In genomic region chr5:126884269-126884819, GRCh38 we compare ENCODE assay signal across 1 cellular context.
A peak's percentile ranks its signal among the peaks of the same experiment; 100 is the strongest.
TF ChIP-seq lines count a peak whose summit lies in the region.

No MANE protein-coding gene starts in this region.

TF ChIP-seq in K562, 482 proteins besides CTCF, POLR2A, EP300 and RAD21 (continued from another document and continues in another):
- TF ChIP-seq MLLT1 (IDR thresholded peaks at IDR 0.05) (peak; percentile 51 to 85; a peak in 3 of 4 replicates), POLR2H (tag; IDR thresholded peaks at IDR 0.05; ENCODE audit: low read depth) (peak; percentile 41; the same call in 1 of the 2 replicates), SMARCE1 (IDR thresholded peaks at IDR 0.05) (peak; percentile 100), EGR1 (conservative IDR thresholded peaks at IDR 0.05) (peak; percentile 48), ETV6 (IDR thresholded peaks at IDR 0.05; ENCODE audit: borderline replicate concordance in 1 of 2, low read depth in 2 of 2, low read length in 1 of 2) (peak in 1 of 2 experiments; percentile 75; a peak in 2 of 4 replicates), ETV6 (CRISPR knock-in tag; IDR thresholded peaks at IDR 0.05; ENCODE audit: borderline replicate concordance) (no peak), MYBL2 (IDR thresholded peaks at IDR 0.05; ENCODE audit: low read depth) (0 out of 2 replicates have a peak, but pooled peaks have one; percentile 27), MYBL2 (CRISPR knock-in tag; IDR thresholded peaks at IDR 0.05; ENCODE audit: borderline replicate concordance) (no peak), BCLAF1 (IDR thresholded peaks at IDR 0.05; ENCODE audit: borderline replicate concordance in 1 of 2, control insufficient read depth in 1 of 2, low read depth in 2 of 2, low read length in 1 of 2) (peak in 1 of 2 experiments; percentile 70; a peak in 1 of 4 replicates), YY1 (IDR thresholded peaks at IDR 0.05; ENCODE audit: borderline replicate concordance in 1 of 3, control insufficient read depth in 1 of 3, extremely low read depth in 1 of 3, insufficient read depth in 3 of 3, insufficient read length in 1 of 3, insufficient replicate concordance in 2 of 3, low read depth in 1 of 3, low read length in 2 of 3) (peak in 1 of 3 experiments; percentile 19), TCF3 (CRISPR knock-in tag; IDR thresholded peaks at IDR 0.05) (peak; percentile 99), SMAD4 (CRISPR knock-in tag; conservative IDR thresholded peaks at IDR 0.05) (peak; percentile 97), ZNF140 (CRISPR knock-in tag; IDR thresholded peaks at IDR 0.05) (no peak), THRB (CRISPR knock-in tag; conservative IDR thresholded peaks at IDR 0.05) (peak; percentile 88; the same call in 1 of the 2 replicates), ZNF551 (CRISPR knock-in tag; IDR thresholded peaks at IDR 0.05) (no peak), ZNF589 (CRISPR knock-in tag; IDR thresholded peaks at IDR 0.05; ENCODE audit: low read depth) (peak; percentile 95), KDM1A (IDR thresholded peaks at IDR 0.05) (peak; percentile 97 to 98), MYC (IDR thresholded peaks at IDR 0.05; ENCODE audit: low read depth, low read length) (peak; percentile 85), MYC (CRISPR knock-in tag; IDR thresholded peaks at IDR 0.05; ENCODE audit: borderline replicate concordance, low read depth) (no peak), DPF2 (IDR thresholded peaks at IDR 0.05) (peak; percentile 100), MAFG (tag; conservative IDR thresholded peaks at IDR 0.05) (peak; percentile 85), ZMIZ1 (IDR thresholded peaks at IDR 0.05; ENCODE audit: low read depth in 2 of 2, low read length in 2 of 2) (peak in 1 of 2 experiments; percentile 98; a peak in 2 of 4 replicates), ILF3 (IDR thresholded peaks at IDR 0.05; ENCODE audit: borderline replicate concordance) (peak; percentile 87), BCOR (IDR thresholded peaks at IDR 0.05) (peak; percentile 94), ZNF561 (CRISPR knock-in tag; conservative IDR thresholded peaks at IDR 0.05) (no peak), CREM (IDR thresholded peaks at IDR 0.05; ENCODE audit: low read depth) (peak; percentile 90), NCOR1 (IDR thresholded peaks at IDR 0.05) (peak; percentile 99), FOS (IDR thresholded peaks at IDR 0.05; ENCODE audit: extremely low read depth, insufficient read length) (peak; percentile 78), MITF (IDR thresholded peaks at IDR 0.05) (peak; percentile 77; the same call in 1 of the 2 replicates), CREB3L1 (IDR thresholded peaks at IDR 0.05; ENCODE audit: borderline replicate concordance, low read depth) (peak; percentile 57; the same call in 1 of the 2 replicates), KHSRP (IDR thresholded peaks at IDR 0.05) (peak; percentile 91), HDAC2 (IDR thresholded peaks at IDR 0.05) (peak; percentile 98), ZNF431 (CRISPR knock-in tag; IDR thresholded peaks at IDR 0.05) (0 out of 2 replicates have a peak, but pooled peaks have one; percentile 51), ZNF280A (IDR thresholded peaks at IDR 0.05; ENCODE audit: low read depth, partially characterized antibody) (no peak), ZNF77 (CRISPR knock-in tag; IDR thresholded peaks at IDR 0.05) (no peak), FOXP4 (CRISPR knock-in tag; IDR thresholded peaks at IDR 0.05; ENCODE audit: borderline replicate concordance) (peak; percentile 53; the same call in 1 of the 2 replicates), ZBTB12 (CRISPR knock-in tag; IDR thresholded peaks at IDR 0.05) (no peak), SMARCA4 (IDR thresholded peaks at IDR 0.05) (peak; percentile 100), NCOA4 (IDR thresholded peaks at IDR 0.05; ENCODE audit: partially characterized antibody) (peak; percentile 89), TEAD1 (CRISPR knock-in tag; IDR thresholded peaks at IDR 0.05) (peak; percentile 59 to 79; a peak in 2 of 4 replicates), ARNT (IDR thresholded peaks at IDR 0.05) (peak; percentile 99 to 100), ETV5 (CRISPR knock-in tag; IDR thresholded peaks at IDR 0.05; ENCODE audit: low read depth) (peak; percentile 86), CREB1 (IDR thresholded peaks at IDR 0.05) (peak; percentile 68), CREB1 (CRISPR knock-in tag; IDR thresholded peaks at IDR 0.05) (no peak), MXI1 (IDR thresholded peaks at IDR 0.05; ENCODE audit: low read depth, low read length) (0 out of 2 replicates have a peak, but pooled peaks have one; percentile 40), TAF9B (IDR thresholded peaks at IDR 0.05; ENCODE audit: partially characterized antibody) (peak; percentile 72), SMAD3 (CRISPR knock-in tag; conservative IDR thresholded peaks at IDR 0.05) (peak; percentile 88), MEIS2 (IDR thresholded peaks at IDR 0.05; ENCODE audit: partially characterized antibody) (peak; percentile 97), LCOR (CRISPR knock-in tag; IDR thresholded peaks at IDR 0.05) (0 out of 2 replicates have a peak, but pooled peaks have one; percentile 84), RB1 (IDR thresholded peaks at IDR 0.05; ENCODE audit: low read depth) (no peak), TAF7 (tag; IDR thresholded peaks at IDR 0.05) (no peak)
